8 cellular contexts compared by ENCODE assay signal in genomic region chr5:36723921-36724320, GRCh38.
DNase-seq lines count a peak whose midpoint lies in the region; ATAC-seq and TF ChIP-seq lines count a peak whose summit lies in the region.
"Had no signal": no experiment of that assay in that cellular context is flagged by ENCODE, and none has a peak within 500 bp of the region (broad histone marks: within the 10 kb centered on the region; RNA-seq: fewer than 3 reads in every experiment).

No MANE protein-coding gene starts in this region.

- ATAC-seq in GM21528 (IDR thresholded peaks at IDR 0.05; ENCODE audit: low FRiP score, unreplicated experiment) (peak; percentile 46), HG03575 (IDR thresholded peaks at IDR 0.05; ENCODE audit: extremely low read depth, insufficient number of reproducible peaks, low FRiP score, unreplicated experiment) (peak; percentile 23), GM18520 (IDR thresholded peaks at IDR 0.05; ENCODE audit: unreplicated experiment) (no peak)

- H3K36me3 ChIP-seq in muscle layer of duodenum (ENCODE audit: control insufficient read depth in 1 of 2, insufficient read depth in 2 of 2, low read length in 2 of 2), result no peaks in the 10 kb centered on the region

- H3K9me3 ChIP-seq in muscle layer of duodenum (ENCODE audit: control insufficient read depth in 1 of 2, low read length in 2 of 2), result no peaks in the 10 kb centered on the region

- no peaks in the 10 kb centered on the region for H3K4me1 ChIP-seq in muscle layer of duodenum (ENCODE audit: control insufficient read depth in 1 of 2, insufficient read depth in 2 of 2, low read length in 2 of 2)

- H3K27ac ChIP-seq in muscle layer of duodenum (ENCODE audit: low read length), result peak overlapping the region; percentile 10

- no peak for DNase-seq in hepatic stellate cell (ENCODE audit: low spot score)
- DNase-seq in activated CD8-positive, alpha-beta memory T cell treated with anti-CD3 and anti-CD28 coated beads, Interleukin-2, amount 50 U/mL, for 4 hours, result no peak
- DNase-seq: IMR-90 had no signal

- H3K27me3 ChIP-seq in muscle layer of duodenum (ENCODE audit: low read depth, low read length), result no peaks in the 10 kb centered on the region

- TF ChIP-seq POLR2A in GM18526 (IDR thresholded peaks at IDR 0.05; ENCODE audit: extremely low read depth, insufficient read length), result peak; percentile 37

- no peak overlapping the region for H3K4me3 ChIP-seq in muscle layer of duodenum (ENCODE audit: low read depth in 1 of 2, low read length in 2 of 2)
